ENCODE assay signal across 12 cellular contexts in the genomic region with DNA sequence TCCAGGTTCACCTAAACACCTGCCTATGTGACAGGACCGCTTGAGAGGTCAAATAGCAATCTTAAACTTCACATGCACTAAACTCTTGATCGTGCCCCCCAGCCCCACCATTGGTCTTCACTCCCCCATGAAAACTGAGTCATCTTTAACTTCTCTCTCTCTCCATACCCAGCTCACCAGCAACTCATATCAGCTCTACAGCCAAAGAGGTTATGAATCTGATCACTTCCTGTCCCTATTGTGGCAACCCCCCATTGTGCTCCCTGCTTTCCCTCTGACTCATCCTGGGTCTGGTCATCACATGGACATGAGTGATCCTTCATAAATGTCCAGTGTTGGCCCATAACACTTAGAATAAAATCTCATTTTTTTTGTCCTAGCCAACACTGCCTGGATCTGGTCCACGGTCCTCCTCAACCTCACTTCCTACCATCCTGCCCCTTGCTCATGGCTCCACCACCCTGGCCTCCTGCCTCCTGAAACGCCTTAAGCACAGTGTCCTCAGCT.
DNase-seq lines count a peak whose midpoint lies in the region; ATAC-seq and TF ChIP-seq lines count a peak whose summit lies in the region.
"Had no signal": no experiment of that assay in that cellular context is flagged by ENCODE, and none has a peak within 500 bp of the region (broad histone marks: within the 10 kb centered on the region; RNA-seq: fewer than 3 reads in every experiment).

No MANE protein-coding gene starts in this region.

- H4K91ac ChIP-seq in trophoblast cell (ENCODE audit: low read depth, low read length), result no peak overlapping the region

- no TSS peak for BruUV-seq in Panc1 (replicated peaks; lab: Mats Ljungman, UMichigan)

- no peak overlapping the region for H2AK5ac ChIP-seq in trophoblast cell (ENCODE audit: low read length)

- POLR2A ChIA-PET in Panc1 (lab: Charles Lee), result interaction anchor here (0.6 kb wide), 1 partner anchor 62 kb away, joined by 3 read pairs; no protein-coding TSS in a partner anchor

- ATAC-seq in Panc1, result peak; percentile 50
- no peak for ATAC-seq in activated T-cell treated with anti-CD3 and anti-CD28 coated beads, Interleukin-2, amount 50 U/mL, for 4 hours
- ATAC-seq in HG03460 (IDR thresholded peaks at IDR 0.05; ENCODE audit: unreplicated experiment), result no peak
- ATAC-seq in esophagus mucosa, result no peak
- ATAC-seq: left lobe of liver, WTC11 had no signal

- H3K4me1 ChIP-seq in Panc1 (ENCODE audit: control insufficient read depth, insufficient read depth, low read length) (peaks cover 3% of the 10 kb centered on the region; the same call in 1 of the 2 replicates), trophoblast cell (ENCODE audit: control insufficient read depth in 1 of 2, insufficient read depth in 2 of 2, low read length in 2 of 2) (peaks cover 16 to 22% of the 10 kb centered on the region in 2 experiments)

- H3K9ac ChIP-seq in trophoblast cell (ENCODE audit: low read length), result no peak overlapping the region

- no peaks in the 10 kb centered on the region for H3K36me3 ChIP-seq in Panc1 (ENCODE audit: control insufficient read depth, insufficient read depth, low read length)
- peaks cover 10 to 16% of the 10 kb centered on the region in 2 experiments for H3K36me3 ChIP-seq in trophoblast cell (ENCODE audit: control insufficient read depth in 1 of 2, insufficient read depth in 2 of 2, low read length in 2 of 2)

- no peak overlapping the region for H3K4me3 ChIP-seq in Panc1 (ENCODE audit: low read depth in 2 of 2, low read length in 2 of 2)
- H3K4me3 ChIP-seq in trophoblast cell (ENCODE audit: low read depth, low read length), result no peak overlapping the region

- H3K9me3 Mint-ChIP-seq in activated T-cell treated with anti-CD3 and anti-CD28 coated beads, Interleukin-2, amount 50 U/mL, for 4 hours, result no peaks in the 10 kb centered on the region
- H3K9me3 Mint-ChIP-seq: WTC11 had no signal

- CTCF ChIA-PET in Panc1 (lab: Charles Lee), result no interaction called here

- no peaks in the 10 kb centered on the region for H3K36me3 Mint-ChIP-seq in activated T-cell treated with anti-CD3 and anti-CD28 coated beads, Interleukin-2, amount 50 U/mL, for 4 hours (ENCODE audit: insufficient read depth)
- H3K36me3 Mint-ChIP-seq: WTC11 had no signal

- no peak overlapping the region for H4K12ac ChIP-seq in trophoblast cell (ENCODE audit: low read depth, low read length)

- H3K14ac ChIP-seq in trophoblast cell (ENCODE audit: low read length), result peak overlapping the region; percentile 27

- in situ Hi-C loops in Panc1 (cut with HindIII; ENCODE audit: low pct_unique_long_range_greater_than_20kb, low sequenced_read_pairs), result no loop called here

- H3K4me3 Mint-ChIP-seq in activated T-cell treated with anti-CD3 and anti-CD28 coated beads, Interleukin-2, amount 50 U/mL, for 4 hours, result no peak overlapping the region
- H3K4me3 Mint-ChIP-seq: WTC11 had no signal

- H3K9me3 ChIP-seq in Panc1 (ENCODE audit: control insufficient read depth, insufficient read depth, low read depth, low read length), result no peaks in the 10 kb centered on the region
- no peaks in the 10 kb centered on the region for H3K9me3 ChIP-seq in trophoblast cell (ENCODE audit: insufficient read depth, low read depth, low read length)

- peak; percentile 72 for DNase-seq in AG09319 (ENCODE audit: extremely low read depth, low read depth)
- DNase-seq in Panc1 (ENCODE audit: low read depth, low spot score), result peak; percentile 48
- no peak for DNase-seq in epithelial cell of prostate (ENCODE audit: low read depth, low spot score)
- DNase-seq in trophoblast cell, result peak in 1 of 2 donors; percentile 11
- no peak for DNase-seq in activated T-cell treated with anti-CD3 and anti-CD28 coated beads, Interleukin-2, amount 50 U/mL, for 4 hours
- no peak for DNase-seq in NCI-H774 (lab: John Stamatoyannopoulos, UW)
- DNase-seq: anterior cingulate cortex, NCI-H748 treated with DMSO at 0.1 percent for 48 hours had no signal

- no peaks in the 10 kb centered on the region for H3K79me2 ChIP-seq in trophoblast cell (ENCODE audit: control insufficient read depth, insufficient read depth, low read length, poor library complexity)

- no peak overlapping the region for H3K4me2 ChIP-seq in trophoblast cell (ENCODE audit: low read length)

- H2BK120ac ChIP-seq in trophoblast cell (ENCODE audit: insufficient read depth, low read length, poor library complexity), result no peak overlapping the region

- H3K27me3 ChIP-seq in Panc1 (ENCODE audit: control insufficient read depth, insufficient read depth, low read length) (no peaks in the 10 kb centered on the region), trophoblast cell (ENCODE audit: insufficient read depth, low read length) (no peaks in the 10 kb centered on the region)

- H3K18ac ChIP-seq in trophoblast cell (ENCODE audit: low read length), result no peak overlapping the region

- no peaks in the 10 kb centered on the region for H3K4me1 Mint-ChIP-seq in activated T-cell treated with anti-CD3 and anti-CD28 coated beads, Interleukin-2, amount 50 U/mL, for 4 hours (ENCODE audit: low read depth)

- H3K27me3 Mint-ChIP-seq in activated T-cell treated with anti-CD3 and anti-CD28 coated beads, Interleukin-2, amount 50 U/mL, for 4 hours (ENCODE audit: low read depth), result peaks cover 4% of the 10 kb centered on the region

- peak overlapping the region; percentile 29 for H2BK12ac ChIP-seq in trophoblast cell (ENCODE audit: low read length)

- no peak overlapping the region for H2BK5ac ChIP-seq in trophoblast cell (ENCODE audit: low read depth, low read length, poor library complexity)

- intact Hi-C loops in Panc1 (cut with micrococcal nuclease; ENCODE audit: unreplicated experiment), result no loop called here

- WGBS in trophoblast cell (ENCODE audit: extremely low coverage, insufficient coverage, insufficient read length), result no CpG with 5 or more reads among the region's 4 CpGs

- no peak overlapping the region for H3K23ac ChIP-seq in trophoblast cell (ENCODE audit: low read length)

- H3K4ac ChIP-seq in trophoblast cell (ENCODE audit: low read depth, low read length), result no peak overlapping the region

- no peak overlapping the region for H2AFZ ChIP-seq in trophoblast cell (ENCODE audit: insufficient read depth, low read length, poor library complexity)

- no peak for TF ChIP-seq CTCF in AG09319 (IDR thresholded peaks at IDR 0.05; ENCODE audit: low read depth, low read length)
- TF ChIP-seq CTCF in Panc1 (IDR thresholded peaks at IDR 0.05), result no peak

- H3K79me1 ChIP-seq in trophoblast cell (ENCODE audit: low read length), result peaks cover 10% of the 10 kb centered on the region

- H3K27ac ChIP-seq in Panc1 (ENCODE audit: low read length) (no peak overlapping the region), epithelial cell of prostate (peak overlapping the region; percentile 8), trophoblast cell (ENCODE audit: low read depth, low read length) (no peak overlapping the region)

- H4K8ac ChIP-seq in trophoblast cell (ENCODE audit: low read depth, low read length), result no peak overlapping the region

Comparison
In these comparisons a context has a peak if more than half of its experiments do, and no peak if none do; other contexts are left out.
1. DNase-seq: peak in AG09319 (single experiment) and Panc1 (single experiment); none in epithelial cell of prostate (single experiment), activated T-cell treated with anti-CD3 and anti-CD28 coated beads, Interleukin-2, amount 50 U/mL, for 4 hours (single experiment) and NCI-H774 (single experiment).